17 cellular contexts compared by ENCODE assay signal in genomic region chr12:113930249-113930648, GRCh38. TPM values are rescaled to one million over a fixed set of nuclear protein-coding genes. Genes with fewer than 3 reads are reported as not detected.
DNase-seq lines count a peak whose midpoint lies in the region; ATAC-seq and TF ChIP-seq lines count a peak whose summit lies in the region.
"Had no signal": no experiment of that assay in that cellular context is flagged by ENCODE, and none has a peak within 500 bp of the region (broad histone marks: within the 10 kb centered on the region; RNA-seq: fewer than 3 reads in every experiment).

No MANE protein-coding gene starts in this region.

- H3K27me3 Mint-ChIP-seq in natural killer cell treated with Interleukin-12 subunit alpha and Interleukin-12 subunit beta and Interleukin-15 and Interleukin-18, amount 100 ng/mL, for 72 hours = no peaks in the 10 kb centered on the region
- H3K27me3 Mint-ChIP-seq in natural killer cell (ENCODE audit: low read depth in 2 of 2) = no peaks in the 10 kb centered on the region
- H3K27me3 Mint-ChIP-seq in activated T-helper 17 cell treated with anti-CD3 and anti-CD28 coated beads, Interleukin-2, amount 50 U/mL, for 72 hours = no peaks in the 10 kb centered on the region
- no peaks in the 10 kb centered on the region for H3K27me3 Mint-ChIP-seq in neural crest cell (ENCODE audit: low read depth)
- H3K27me3 Mint-ChIP-seq: CD4-positive, alpha-beta memory T cell; IgD-negative memory B cell had no signal

- ATAC-seq in natural killer cell treated with Interleukin-12 subunit alpha and Interleukin-12 subunit beta and Interleukin-15 and Interleukin-18, amount 100 ng/mL, for 72 hours = no peak
- no peak for ATAC-seq in natural killer cell
- ATAC-seq in activated T-helper 17 cell treated with anti-CD3 and anti-CD28 coated beads, Interleukin-2, amount 50 U/mL, for 72 hours (replicated peaks) = no peak
- ATAC-seq: GM23338, HepG2 had no signal

- H3K27ac Mint-ChIP-seq in natural killer cell treated with Interleukin-12 subunit alpha and Interleukin-12 subunit beta and Interleukin-15 and Interleukin-18, amount 100 ng/mL, for 72 hours = no peak overlapping the region
- H3K27ac Mint-ChIP-seq in natural killer cell = no peak overlapping the region
- peak overlapping the region; percentile 1 for H3K27ac Mint-ChIP-seq in activated T-helper 17 cell treated with anti-CD3 and anti-CD28 coated beads, Interleukin-2, amount 50 U/mL, for 72 hours
- peak overlapping the region; percentile 25 for H3K27ac Mint-ChIP-seq in neural crest cell (ENCODE audit: unreplicated experiment)

- no peak overlapping the region for H3K4me3 Mint-ChIP-seq in natural killer cell treated with Interleukin-12 subunit alpha and Interleukin-12 subunit beta and Interleukin-15 and Interleukin-18, amount 100 ng/mL, for 72 hours
- no peak overlapping the region for H3K4me3 Mint-ChIP-seq in natural killer cell
- no peak overlapping the region for H3K4me3 Mint-ChIP-seq in activated T-helper 17 cell treated with anti-CD3 and anti-CD28 coated beads, Interleukin-2, amount 50 U/mL, for 72 hours
- no peak overlapping the region for H3K4me3 Mint-ChIP-seq in neural crest cell
- H3K4me3 Mint-ChIP-seq: CD4-positive, alpha-beta memory T cell; GM23338; IgD-negative memory B cell had no signal

- TF ChIP-seq CTCF in natural killer cell (IDR thresholded peaks at IDR 0.05) (no peak), neural crest cell (conservative IDR thresholded peaks at IDR 0.05) (no peak)

- H3K4me1 Mint-ChIP-seq in natural killer cell treated with Interleukin-12 subunit alpha and Interleukin-12 subunit beta and Interleukin-15 and Interleukin-18, amount 100 ng/mL, for 72 hours (ENCODE audit: low read depth in 2 of 2) = peaks cover 9 to 11% of the 10 kb centered on the region in 2 donors
- H3K4me1 Mint-ChIP-seq in natural killer cell (peaks cover 25% of the 10 kb centered on the region in 2 donors), neural crest cell (peaks cover 22% of the 10 kb centered on the region)
- H3K4me1 Mint-ChIP-seq in activated T-helper 17 cell treated with anti-CD3 and anti-CD28 coated beads, Interleukin-2, amount 50 U/mL, for 72 hours = peaks cover 17% of the 10 kb centered on the region

- peaks cover 15% of the 10 kb centered on the region for H3K36me3 Mint-ChIP-seq in natural killer cell treated with Interleukin-12 subunit alpha and Interleukin-12 subunit beta and Interleukin-15 and Interleukin-18, amount 100 ng/mL, for 72 hours
- H3K36me3 Mint-ChIP-seq in natural killer cell = peaks cover 28% of the 10 kb centered on the region
- H3K36me3 Mint-ChIP-seq in activated T-helper 17 cell treated with anti-CD3 and anti-CD28 coated beads, Interleukin-2, amount 50 U/mL, for 72 hours (ENCODE audit: low read depth) = peaks cover 95% of the 10 kb centered on the region
- peaks cover 12% of the 10 kb centered on the region for H3K36me3 Mint-ChIP-seq in neural crest cell (ENCODE audit: low read depth)

- peak; percentile 47 for DNase-seq in natural killer cell treated with Interleukin-12 subunit alpha and Interleukin-12 subunit beta and Interleukin-15 and Interleukin-18, amount 100 ng/mL, for 72 hours (ENCODE audit: low spot score)
- DNase-seq in natural killer cell = no peak
- DNase-seq in neural crest cell (ENCODE audit: low read depth, low spot score) = no peak
- no peak for DNase-seq in NCI-H345 (lab: John Stamatoyannopoulos, UW)
- no peak for DNase-seq in GOT3 (lab: John Stamatoyannopoulos, UW)
- no peak for DNase-seq in NCI-H2029 treated with DMSO at 0.1 percent for 48 hours (lab: John Stamatoyannopoulos, UW)
- DNase-seq: BE2C; C1 segment of cervical spinal cord; CD4-positive, alpha-beta memory T cell; DMS153; DMS79; GDM1; H7 had no signal

- H3K9me3 Mint-ChIP-seq in natural killer cell treated with Interleukin-12 subunit alpha and Interleukin-12 subunit beta and Interleukin-15 and Interleukin-18, amount 100 ng/mL, for 72 hours = no peaks in the 10 kb centered on the region
- H3K9me3 Mint-ChIP-seq in natural killer cell (no peaks in the 10 kb centered on the region), neural crest cell (no peaks in the 10 kb centered on the region)
- H3K9me3 Mint-ChIP-seq in activated T-helper 17 cell treated with anti-CD3 and anti-CD28 coated beads, Interleukin-2, amount 50 U/mL, for 72 hours = no peaks in the 10 kb centered on the region
- H3K9me3 Mint-ChIP-seq: CD4-positive, alpha-beta memory T cell; GM23338; IgD-negative memory B cell had no signal

- intact Hi-C loops in natural killer cell (cut with micrococcal nuclease) = no loop called here

RNA-seq across cellular contexts. Expression of gene RBM19, which starts 35.9 kb away (rescaled TPM):
- total RNA-seq in natural killer cell treated with Interleukin-12 subunit alpha and Interleukin-12 subunit beta and Interleukin-15 and Interleukin-18, amount 100 ng/mL, for 72 hours = 10 to 100 TPM; 46.9 to 77.8 TPM
- 10 to 100 TPM; 49.9 to 70.6 (median 60.9) TPM for total RNA-seq in natural killer cell
- total RNA-seq in activated T-helper 17 cell treated with anti-CD3 and anti-CD28 coated beads, Interleukin-2, amount 50 U/mL, for 72 hours = 10 to 100 TPM; 66.7 to 73.3 TPM
- 35.3 and 42.6 TPM in 2 replicates for total RNA-seq in neural crest cell

Comparison
In these comparisons a context has a peak if more than half of its experiments do, and no peak if none do; other contexts are left out.
1. H3K27ac Mint-ChIP-seq: peak in activated T-helper 17 cell treated with anti-CD3 and anti-CD28 coated beads, Interleukin-2, amount 50 U/mL, for 72 hours (single experiment) and neural crest cell (single experiment); none in natural killer cell treated with Interleukin-12 subunit alpha and Interleukin-12 subunit beta and Interleukin-15 and Interleukin-18, amount 100 ng/mL, for 72 hours (0 of 2) and natural killer cell (0 of 2).